8 cellular contexts compared by ENCODE assay signal in genomic region chr20:62444286-62444685, GRCh38. TPM values are rescaled to one million over a fixed set of nuclear protein-coding genes. Genes with fewer than 3 reads are reported as not detected.
"Had no signal": no experiment of that assay in that cellular context is flagged by ENCODE, and none has a peak within 500 bp of the region (broad histone marks: within the 10 kb centered on the region; RNA-seq: fewer than 3 reads in every experiment).

No MANE protein-coding gene starts in this region.

- H3K4me3 Mint-ChIP-seq: IgD-negative memory B cell had no signal

- ATAC-seq: HepG2 had no signal

- FAIRE-seq: HepG2 had no signal

- H3K36me3 Mint-ChIP-seq: IgD-negative memory B cell had no signal

- H3K27ac ChIP-seq: HL-60, KMS-11 had no signal

- H3K27ac Mint-ChIP-seq: IgD-negative memory B cell had no signal

- H3K4me2 ChIP-seq: KMS-11 had no signal

- DNase-seq: IMR-90, KBM-7, KG1 had no signal

- H3K9me3 Mint-ChIP-seq: IgD-negative memory B cell had no signal

- H3K9ac ChIP-seq: KMS-11 had no signal

RNA-seq across cellular contexts. Expression of gene RBBP8NL, which starts 16.9 kb away (rescaled TPM):
- total RNA-seq: HT1080, IMR-90 had no signal
- polyA plus RNA-seq: IgD-negative memory B cell, IMR-90 had no signal

RNA-seq across cellular contexts. Expression of gene GATA5, which starts 31.5 kb away (rescaled TPM):
- total RNA-seq: HT1080, IMR-90 had no signal
- polyA plus RNA-seq: IgD-negative memory B cell, IMR-90 had no signal
